ENCODE assay signal across 8 cellular contexts in the genomic region with DNA sequence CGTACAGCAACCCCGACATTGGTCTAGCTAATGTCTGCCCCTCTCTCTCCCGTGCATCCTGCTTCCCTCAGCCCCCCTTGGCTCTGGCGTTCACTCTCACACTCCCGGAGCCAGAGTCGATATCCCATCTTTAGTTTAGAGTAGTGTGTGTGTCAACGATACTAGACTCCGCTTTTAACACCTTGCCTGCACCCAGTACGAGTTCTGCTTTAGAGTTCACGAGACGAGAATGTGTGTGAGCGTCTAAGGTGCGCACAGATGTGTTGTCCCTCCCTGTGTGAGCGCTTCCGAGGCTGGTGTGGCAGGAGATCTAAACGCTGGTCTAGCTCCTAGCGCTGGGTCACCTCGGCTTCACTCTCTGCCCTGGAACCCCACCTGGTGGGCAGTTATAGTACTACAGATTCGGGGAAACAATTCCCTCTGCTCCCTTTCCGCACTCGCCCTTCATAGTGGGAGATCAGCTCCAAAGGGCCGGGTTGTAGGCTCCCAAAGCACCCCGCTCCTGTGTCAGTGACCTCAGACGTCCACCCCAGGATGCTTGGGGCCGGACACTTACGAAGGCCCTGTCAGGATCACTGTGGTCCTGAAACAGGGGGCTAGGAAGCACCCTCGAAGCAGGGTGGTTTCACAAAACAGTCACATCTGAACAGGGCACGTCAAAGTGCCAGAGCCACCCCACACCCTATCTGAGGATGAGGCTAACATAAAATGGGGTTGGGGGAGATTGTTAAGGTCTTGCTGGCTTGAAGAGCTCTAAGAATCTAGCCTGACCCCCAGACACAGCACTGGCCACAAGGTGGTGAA.
DNase-seq lines count a peak whose midpoint lies in the region; ATAC-seq and TF ChIP-seq lines count a peak whose summit lies in the region.

No MANE protein-coding gene starts in this region.

- TF ChIP-seq CTCF in WI38 (IDR thresholded peaks at IDR 0.05; ENCODE audit: low read depth, low read length) (peak; percentile 76), cardiac fibroblast (IDR thresholded peaks at IDR 0.05; ENCODE audit: low read depth, low read length) (peak; percentile 76)

- DNase-seq in NK-92 treated with Interleukin-12 subunit alpha and Interleukin-12 subunit beta, amount 100 ng/mL, for 24 hours (lab: John Stamatoyannopoulos, UW), result peak; percentile 29
- DNase-seq in NK-92 (lab: John Stamatoyannopoulos, UW; ENCODE audit: unreplicated experiment) (no peak), NCI-H2196 (lab: John Stamatoyannopoulos, UW; ENCODE audit: unreplicated experiment) (peak; percentile 62), cardiac fibroblast (ENCODE audit: low read depth in 2 of 2) (peak; percentile 80 to 82), islet precursor cell (peak; percentile 91)
- DNase-seq in stimulated activated CD4-positive, alpha-beta T cell treated with anti-CD3 and anti-CD28 coated beads, Interleukin-12 subunit alpha, Interleukin-12 subunit beta, amount 100 ng/mL, for 48 hours (ENCODE audit: low read depth in 2 of 3, low spot score in 1 of 3), result peak; percentile 52 to 82 (median 58)

- peak overlapping the region; percentile 1; the same call in 1 of the 2 replicates for H3K4me3 ChIP-seq in WI38 (ENCODE audit: low read depth, low read length)
- peak overlapping the region; percentile 11 to 28 for H3K4me3 ChIP-seq in cardiac fibroblast (replicated peaks in 1 of 2; ENCODE audit: low read depth in 2 of 2, low read length in 2 of 2)

- ATAC-seq in HG03097 (IDR thresholded peaks at IDR 0.05; ENCODE audit: low FRiP score, unreplicated experiment), result peak; percentile 83
